Comparison of ENCODE assay signal across 8 cellular contexts in the genomic region with DNA sequence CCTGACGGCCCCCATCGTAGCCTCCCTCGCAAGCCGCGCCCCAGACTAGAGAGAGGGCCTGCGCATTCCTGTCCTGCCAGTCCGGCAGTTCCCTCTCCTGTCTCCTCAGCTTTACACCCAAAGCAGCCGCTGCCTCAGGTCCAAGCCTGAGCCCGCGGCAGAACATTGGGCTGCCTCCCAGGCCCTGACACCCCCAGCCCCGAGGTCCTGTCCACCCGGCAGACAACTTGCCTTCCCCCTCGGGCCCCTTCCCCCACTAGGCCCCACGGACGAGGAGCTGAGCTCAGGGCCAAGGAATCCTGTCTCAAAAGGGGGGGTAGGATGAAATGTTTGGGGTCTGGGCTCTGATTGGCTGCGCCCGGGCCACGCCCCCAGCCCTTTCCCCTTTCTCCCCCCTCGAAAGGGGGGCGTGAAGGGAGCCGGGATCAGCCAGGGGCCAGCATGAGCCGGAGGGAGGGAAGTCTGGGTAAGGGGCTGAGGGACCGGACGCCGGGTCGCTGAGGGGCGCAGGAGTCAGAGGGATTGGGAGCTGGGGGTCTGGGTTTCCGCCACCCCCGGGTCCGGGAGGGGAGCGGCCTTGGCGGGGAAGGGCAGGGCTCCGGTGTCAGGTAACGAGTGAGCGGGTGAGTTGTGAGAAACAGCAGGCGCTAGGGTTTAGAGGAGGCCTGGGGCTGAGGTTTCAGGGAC. TPM values are rescaled to one million over a fixed set of nuclear protein-coding genes. Genes with fewer than 3 reads are reported as not detected.
DNase-seq lines count a peak whose midpoint lies in the region; ATAC-seq and TF ChIP-seq lines count a peak whose summit lies in the region.

A gene with protein sequence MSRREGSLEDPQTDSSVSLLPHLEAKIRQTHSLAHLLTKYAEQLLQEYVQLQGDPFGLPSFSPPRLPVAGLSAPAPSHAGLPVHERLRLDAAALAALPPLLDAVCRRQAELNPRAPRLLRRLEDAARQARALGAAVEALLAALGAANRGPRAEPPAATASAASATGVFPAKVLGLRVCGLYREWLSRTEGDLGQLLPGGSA (plus strand): TSS at position 412 of the 687 bp plus-strand sequence. CDS start 30 bp downstream, at position 442.

- H3K27me3 ChIP-seq in muscle layer of duodenum (ENCODE audit: low read depth, low read length) (no peaks in the 10 kb centered on the region), aorta (ENCODE audit: control insufficient read depth in 1 of 2, insufficient read depth in 2 of 2, low read length in 1 of 2) (no peaks in the 10 kb centered on the region)

- TF ChIP-seq CTCF in WTC11 (IDR thresholded peaks at IDR 0.05) (no peak), fibroblast of mammary gland (conservative IDR thresholded peaks at IDR 0.05; ENCODE audit: control insufficient read depth, insufficient read depth, low read depth, low read length) (no peak)

- no peak for ATAC-seq in stimulated activated naive CD8-positive, alpha-beta T cell treated with anti-CD3 and anti-CD28 coated beads, Interleukin-15, Interleukin-2, amounts not matched to agents 100 U/mL and 50 U/mL, for 24 hours
- peak; percentile 47 for ATAC-seq in WTC11
- ATAC-seq in aorta (ENCODE audit: low FRiP score), result peak; percentile 90
- ATAC-seq in GM18858 (IDR thresholded peaks at IDR 0.05; ENCODE audit: unreplicated experiment), result no peak
- ATAC-seq in HG02798 (IDR thresholded peaks at IDR 0.05; ENCODE audit: poor library complexity, unreplicated experiment), result no peak

- no peaks in the 10 kb centered on the region for H3K9me3 Mint-ChIP-seq in stimulated activated naive CD8-positive, alpha-beta T cell treated with anti-CD3 and anti-CD28 coated beads, Interleukin-15, Interleukin-2, amounts not matched to agents 100 ng/mL and 50 ng/mL, for 24 hours
- H3K9me3 Mint-ChIP-seq in WTC11, result no peaks in the 10 kb centered on the region

- H3K27ac ChIP-seq in muscle layer of duodenum (ENCODE audit: low read length), result peak within 1 kb of the TSS; percentile 94
- H3K27ac ChIP-seq in aorta (ENCODE audit: low read depth in 1 of 2, low read length in 2 of 2), result peak within 1 kb of the TSS; percentile 46 to 97

- peak within 1 kb of the TSS; percentile 63 for H3K4me3 ChIP-seq in fibroblast of mammary gland (ENCODE audit: control insufficient read depth, low read depth, low read length)
- H3K4me3 ChIP-seq in muscle layer of duodenum (ENCODE audit: low read depth in 1 of 2, low read length in 2 of 2), result peak within 1 kb of the TSS; percentile 64 to 73
- H3K4me3 ChIP-seq in aorta (ENCODE audit: low read length in 2 of 2), result peak within 1 kb of the TSS; percentile 12 to 67

- peak within 1 kb of the TSS; percentile 66 for H3K4me3 Mint-ChIP-seq in stimulated activated naive CD8-positive, alpha-beta T cell treated with anti-CD3 and anti-CD28 coated beads, Interleukin-15, Interleukin-2, amounts not matched to agents 100 ng/mL and 50 ng/mL, for 24 hours
- H3K4me3 Mint-ChIP-seq in WTC11, result peak within 1 kb of the TSS; percentile 86

- no peaks in the 10 kb centered on the region for H3K9me3 ChIP-seq in muscle layer of duodenum (ENCODE audit: control insufficient read depth in 1 of 2, low read length in 2 of 2)
- H3K9me3 ChIP-seq in aorta (ENCODE audit: control insufficient read depth, low read length), result no peaks in the 10 kb centered on the region

- H3K27ac Mint-ChIP-seq in stimulated activated naive CD8-positive, alpha-beta T cell treated with anti-CD3 and anti-CD28 coated beads, Interleukin-15, Interleukin-2, amounts not matched to agents 100 ng/mL and 50 ng/mL, for 24 hours, result peak within 1 kb of the TSS; percentile 91
- H3K27ac Mint-ChIP-seq in WTC11, result peak within 1 kb of the TSS; percentile 99

- H3K36me3 ChIP-seq in muscle layer of duodenum (ENCODE audit: control insufficient read depth in 1 of 2, insufficient read depth in 2 of 2, low read length in 2 of 2), result peaks cover 0 to 8% of the 10 kb centered on the region in 2 donors
- no peaks in the 10 kb centered on the region for H3K36me3 ChIP-seq in aorta (ENCODE audit: control insufficient read depth in 1 of 2, insufficient read depth in 2 of 2, low read length in 1 of 2)

- H3K4me1 Mint-ChIP-seq in stimulated activated naive CD8-positive, alpha-beta T cell treated with anti-CD3 and anti-CD28 coated beads, Interleukin-15, Interleukin-2, amounts not matched to agents 100 ng/mL and 50 ng/mL, for 24 hours (ENCODE audit: low read depth), result peaks cover 53% of the 10 kb centered on the region
- H3K4me1 Mint-ChIP-seq in WTC11, result peaks cover 24% of the 10 kb centered on the region

- no peak for DNase-seq in stimulated activated naive CD8-positive, alpha-beta T cell treated with anti-CD3 and anti-CD28 coated beads, Interleukin-15, Interleukin-2, amounts not matched to agents 100 U/mL and 50 U/mL, for 24 hours
- DNase-seq in WTC11 (ENCODE audit: low spot score), result peak; percentile 77
- DNase-seq in fibroblast of mammary gland (ENCODE audit: low read depth), result peak; percentile 68
- DNase-seq in aorta, result peak; percentile 86 to 93

- intact Hi-C loops in aorta (cut with DNase I), result loop anchor here in 1 of 2 donors (1.0 kb wide), 1 partner anchor 26 kb away; no protein-coding TSS in a partner anchor

- H3K36me3 Mint-ChIP-seq in stimulated activated naive CD8-positive, alpha-beta T cell treated with anti-CD3 and anti-CD28 coated beads, Interleukin-15, Interleukin-2, amounts not matched to agents 100 ng/mL and 50 ng/mL, for 24 hours (ENCODE audit: low read depth), result peaks cover 3% of the 10 kb centered on the region
- H3K36me3 Mint-ChIP-seq in WTC11, result no peaks in the 10 kb centered on the region

- no peaks in the 10 kb centered on the region for H3K27me3 Mint-ChIP-seq in stimulated activated naive CD8-positive, alpha-beta T cell treated with anti-CD3 and anti-CD28 coated beads, Interleukin-15, Interleukin-2, amounts not matched to agents 100 ng/mL and 50 ng/mL, for 24 hours
- H3K27me3 Mint-ChIP-seq in WTC11 (ENCODE audit: low read depth), result peaks cover 42% of the 10 kb centered on the region

- POLR2A ChIA-PET in WTC11 (lab: Charles Lee), result interaction anchor here (0.7 to 1.5 kb wide), 5 partner anchors 15 to 119 kb away, joined by 3 to 6 read pairs (median 3); no protein-coding TSS in a partner anchor

- CTCF ChIA-PET in WTC11 (lab: Charles Lee), result interaction anchor here (0.6 to 2.6 kb wide), 6 partner anchors 27 to 83 kb away, joined by 3 to 24 read pairs (median 5); a partner anchor contains a TSS

- WGBS in aorta, 2 donors, result 1 to 4% methylated on average over 32 to 36 of the region's 36 CpGs

- H3K4me1 ChIP-seq in muscle layer of duodenum (ENCODE audit: control insufficient read depth in 1 of 2, insufficient read depth in 2 of 2, low read length in 2 of 2) (peaks cover 25 to 34% of the 10 kb centered on the region in 2 donors), aorta (ENCODE audit: control insufficient read depth in 1 of 2, insufficient read depth in 2 of 2, low read length in 2 of 2) (no peaks in the 10 kb centered on the region)

TF ChIP-seq in WTC11, 78 proteins besides CTCF, POLR2A, EP300 and RAD21 (continues in another document):
- TF ChIP-seq, protein P1, sequence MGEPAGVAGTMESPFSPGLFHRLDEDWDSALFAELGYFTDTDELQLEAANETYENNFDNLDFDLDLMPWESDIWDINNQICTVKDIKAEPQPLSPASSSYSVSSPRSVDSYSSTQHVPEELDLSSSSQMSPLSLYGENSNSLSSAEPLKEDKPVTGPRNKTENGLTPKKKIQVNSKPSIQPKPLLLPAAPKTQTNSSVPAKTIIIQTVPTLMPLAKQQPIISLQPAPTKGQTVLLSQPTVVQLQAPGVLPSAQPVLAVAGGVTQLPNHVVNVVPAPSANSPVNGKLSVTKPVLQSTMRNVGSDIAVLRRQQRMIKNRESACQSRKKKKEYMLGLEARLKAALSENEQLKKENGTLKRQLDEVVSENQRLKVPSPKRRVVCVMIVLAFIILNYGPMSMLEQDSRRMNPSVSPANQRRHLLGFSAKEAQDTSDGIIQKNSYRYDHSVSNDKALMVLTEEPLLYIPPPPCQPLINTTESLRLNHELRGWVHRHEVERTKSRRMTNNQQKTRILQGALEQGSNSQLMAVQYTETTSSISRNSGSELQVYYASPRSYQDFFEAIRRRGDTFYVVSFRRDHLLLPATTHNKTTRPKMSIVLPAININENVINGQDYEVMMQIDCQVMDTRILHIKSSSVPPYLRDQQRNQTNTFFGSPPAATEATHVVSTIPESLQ (CRISPR knock-in tag; IDR thresholded peaks at IDR 0.05), result no peak
- TF ChIP-seq TEAD1 (CRISPR knock-in tag; IDR thresholded peaks at IDR 0.05), result 0 out of 2 replicates have a peak, but pooled peaks have one; percentile 18
- TF ChIP-seq, protein P2, sequence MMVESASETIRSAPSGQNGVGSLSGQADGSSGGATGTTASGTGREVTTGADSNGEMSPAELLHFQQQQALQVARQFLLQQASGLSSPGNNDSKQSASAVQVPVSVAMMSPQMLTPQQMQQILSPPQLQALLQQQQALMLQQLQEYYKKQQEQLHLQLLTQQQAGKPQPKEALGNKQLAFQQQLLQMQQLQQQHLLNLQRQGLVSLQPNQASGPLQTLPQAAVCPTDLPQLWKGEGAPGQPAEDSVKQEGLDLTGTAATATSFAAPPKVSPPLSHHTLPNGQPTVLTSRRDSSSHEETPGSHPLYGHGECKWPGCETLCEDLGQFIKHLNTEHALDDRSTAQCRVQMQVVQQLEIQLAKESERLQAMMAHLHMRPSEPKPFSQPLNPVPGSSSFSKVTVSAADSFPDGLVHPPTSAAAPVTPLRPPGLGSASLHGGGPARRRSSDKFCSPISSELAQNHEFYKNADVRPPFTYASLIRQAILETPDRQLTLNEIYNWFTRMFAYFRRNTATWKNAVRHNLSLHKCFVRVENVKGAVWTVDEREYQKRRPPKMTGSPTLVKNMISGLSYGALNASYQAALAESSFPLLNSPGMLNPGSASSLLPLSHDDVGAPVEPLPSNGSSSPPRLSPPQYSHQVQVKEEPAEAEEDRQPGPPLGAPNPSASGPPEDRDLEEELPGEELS (CRISPR knock-in tag; IDR thresholded peaks at IDR 0.05), result 0 out of 2 replicates have a peak, but pooled peaks have one; percentile 34
- TF ChIP-seq ZNF219 (CRISPR knock-in tag; IDR thresholded peaks at IDR 0.05; ENCODE audit: borderline replicate concordance), result no peak
- TF ChIP-seq ETV6 (CRISPR knock-in tag; IDR thresholded peaks at IDR 0.05), result peak; percentile 37; the same call in 1 of the 2 replicates
- TF ChIP-seq, protein P3, sequence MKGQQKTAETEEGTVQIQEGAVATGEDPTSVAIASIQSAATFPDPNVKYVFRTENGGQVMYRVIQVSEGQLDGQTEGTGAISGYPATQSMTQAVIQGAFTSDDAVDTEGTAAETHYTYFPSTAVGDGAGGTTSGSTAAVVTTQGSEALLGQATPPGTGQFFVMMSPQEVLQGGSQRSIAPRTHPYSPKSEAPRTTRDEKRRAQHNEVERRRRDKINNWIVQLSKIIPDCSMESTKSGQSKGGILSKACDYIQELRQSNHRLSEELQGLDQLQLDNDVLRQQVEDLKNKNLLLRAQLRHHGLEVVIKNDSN (CRISPR knock-in tag; IDR thresholded peaks at IDR 0.05), result peak; percentile 39; the same call in 1 of the 2 replicates

RNA-seq across cellular contexts. Expression of the gene that starts here (rescaled TPM):
- total RNA-seq in WTC11 (2021), result 1.4 to 1.9 TPM (median 1.6 TPM) in 3 replicates
- 1 to 10 TPM; 6.2 to 7.2 TPM for total RNA-seq in aorta
- polyA plus RNA-seq in aorta, result 1 to 10 TPM; 6.4 to 7.9 TPM

Comparison
In these comparisons a context has a peak if more than half of its experiments do, and no peak if none do; other contexts are left out.
1. ATAC-seq: peak in WTC11 (single experiment) and aorta (single experiment); none in stimulated activated naive CD8-positive, alpha-beta T cell treated with anti-CD3 and anti-CD28 coated beads, Interleukin-15, Interleukin-2, amounts not matched to agents 100 U/mL and 50 U/mL, for 24 hours (single experiment), GM18858 (single experiment) and HG02798 (single experiment).
2. Peak in every context shown above with its lines, with median percentiles within 50 percentile points of each other: H3K4me3 ChIP-seq.